Comparison of ENCODE assay signal across 34 cellular contexts in the genomic region with DNA sequence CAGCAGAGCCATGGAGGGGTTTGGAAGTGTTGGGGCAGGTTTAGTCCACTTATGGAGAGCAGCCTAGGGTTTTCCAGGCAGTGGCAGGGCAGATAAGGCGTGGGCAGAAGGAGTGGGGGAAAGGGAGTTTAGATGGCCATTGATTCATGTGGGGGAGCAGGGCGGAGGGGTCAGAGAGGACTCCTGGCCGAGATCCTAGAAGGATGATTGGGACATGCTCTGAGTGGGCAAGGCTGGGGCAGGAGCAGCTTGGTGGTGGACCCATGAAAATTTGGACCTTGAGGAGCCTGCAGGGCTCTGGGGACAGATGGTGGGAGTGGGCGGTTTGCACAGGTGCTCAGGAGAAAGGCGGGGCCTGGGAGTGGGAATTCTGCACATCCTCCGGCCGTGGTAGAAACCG. TPM values are rescaled to one million over a fixed set of nuclear protein-coding genes. Genes with fewer than 3 reads are reported as not detected.
A peak's percentile ranks its signal among the peaks of the same experiment; 100 is the strongest.
DNase-seq lines count a peak whose midpoint lies in the region; ATAC-seq and TF ChIP-seq lines count a peak whose summit lies in the region.
"Had no signal": no experiment of that assay in that cellular context is flagged by ENCODE, and none has a peak within 500 bp of the region (broad histone marks: within the 10 kb centered on the region; RNA-seq: fewer than 3 reads in every experiment).

No MANE protein-coding gene starts in this region.

- no peak overlapping the region for H3K27ac ChIP-seq in osteoblast (ENCODE audit: low read depth, low read length)
- H3K27ac ChIP-seq: C4-2B, colonic mucosa, parathyroid adenoma, right atrium auricular region, stomach, uterus had no signal

- H4K20me1 ChIP-seq in osteoblast (ENCODE audit: insufficient read depth, low read length), result no peaks in the 10 kb centered on the region

- POLR2A ChIA-PET in activated CD4-positive, alpha-beta memory T cell treated with anti-CD3 and anti-CD28 coated beads, Interleukin-2, amount 10 ng/mL, durations not matched to agents 7 days and 5 days (lab: Charles Lee), result no interaction called here
- POLR2A ChIA-PET in activated CD4-positive, alpha-beta memory T cell treated with anti-CD3 and anti-CD28 coated beads for 36 hours (lab: Charles Lee), result no interaction called here

- H3K27ac Mint-ChIP-seq in activated CD4-positive, alpha-beta memory T cell treated with anti-CD3 and anti-CD28 coated beads, Interleukin-2, amount 10 ng/mL, durations not matched to agents 7 days and 5 days, result peak overlapping the region; percentile 54
- H3K27ac Mint-ChIP-seq in activated CD4-positive, alpha-beta memory T cell treated with anti-CD3 and anti-CD28 coated beads for 36 hours, result no peak overlapping the region
- H3K27ac Mint-ChIP-seq in IgD-negative memory B cell, result peak overlapping the region in 2 of 3 donors; percentile 53 to 89
- no peak overlapping the region for H3K27ac Mint-ChIP-seq in endothelial cell (ENCODE audit: unreplicated experiment)
- no peak overlapping the region for H3K27ac Mint-ChIP-seq in HFFc6
- H3K27ac Mint-ChIP-seq: mesothelial cell of epicardium, WTC11 had no signal

- no peak overlapping the region for H2AFZ ChIP-seq in osteoblast (ENCODE audit: low read length)
- H2AFZ ChIP-seq: parathyroid adenoma had no signal

- no peak for DNase-seq in activated CD4-positive, alpha-beta memory T cell treated with anti-CD3 and anti-CD28 coated beads, Interleukin-2, amount 10 ng/mL, durations not matched to agents 7 days and 5 days
- no peak for DNase-seq in activated CD4-positive, alpha-beta memory T cell treated with anti-CD3 and anti-CD28 coated beads for 36 hours
- DNase-seq in endothelial cell (ENCODE audit: low spot score) (no peak), osteoblast (ENCODE audit: insufficient read length, low spot score, missing footprints) (peak; percentile 41), NCI-H2081 treated with DMSO at 0.1 percent for 48 hours (lab: John Stamatoyannopoulos, UW) (no peak), HFFc6 (no peak)
- DNase-seq: 8988T; activated CD4-positive, alpha-beta T cell treated with anti-CD3 and anti-CD28 coated beads, Interleukin-2, amount 50 U/mL, for 1 hour; activated naive CD4-positive, alpha-beta T cell treated with anti-CD3 and anti-CD28 coated beads, Interleukin-2, amount 50 U/mL, for 16 hours; colonic mucosa; DMS153; effector memory CD4-positive, alpha-beta T cell; erythroblast; H9; Karpas-422; kidney; naive thymus-derived CD8-positive, alpha-beta T cell; NCI-H2029 treated with DMSO at 0.1 percent for 48 hours; NCI-H2227 treated with DMSO at 0.1 percent for 48 hours; NCI-H526; SK-N-SH; small intestine; stomach; uterus had no signal

- H3K36me3 ChIP-seq in osteoblast (ENCODE audit: insufficient read depth, low read length), result no peaks in the 10 kb centered on the region
- H3K36me3 ChIP-seq: colonic mucosa, uterus had no signal

- no peak overlapping the region for H3K4me3 Mint-ChIP-seq in activated CD4-positive, alpha-beta memory T cell treated with anti-CD3 and anti-CD28 coated beads, Interleukin-2, amount 10 ng/mL, durations not matched to agents 7 days and 5 days
- no peak overlapping the region for H3K4me3 Mint-ChIP-seq in activated CD4-positive, alpha-beta memory T cell treated with anti-CD3 and anti-CD28 coated beads for 36 hours
- H3K4me3 Mint-ChIP-seq in IgD-negative memory B cell (no peak overlapping the region), endothelial cell (ENCODE audit: unreplicated experiment) (peak overlapping the region; percentile 76), HFFc6 (no peak overlapping the region)
- H3K4me3 Mint-ChIP-seq: mesothelial cell of epicardium; naive thymus-derived CD8-positive, alpha-beta T cell; WTC11 had no signal

- peaks cover 31% of the 10 kb centered on the region for H3K27me3 ChIP-seq in osteoblast (ENCODE audit: insufficient read depth, low read length)

- H3K79me2 ChIP-seq in osteoblast (ENCODE audit: insufficient read depth, low read length), result no peaks in the 10 kb centered on the region
- H3K79me2 ChIP-seq: parathyroid adenoma had no signal

- H3K27me3 Mint-ChIP-seq in activated CD4-positive, alpha-beta memory T cell treated with anti-CD3 and anti-CD28 coated beads, Interleukin-2, amount 10 ng/mL, durations not matched to agents 7 days and 5 days, result no peaks in the 10 kb centered on the region
- no peaks in the 10 kb centered on the region for H3K27me3 Mint-ChIP-seq in activated CD4-positive, alpha-beta memory T cell treated with anti-CD3 and anti-CD28 coated beads for 36 hours
- H3K27me3 Mint-ChIP-seq in IgD-negative memory B cell (no peaks in the 10 kb centered on the region), endothelial cell (ENCODE audit: unreplicated experiment) (peaks cover 19% of the 10 kb centered on the region), HFFc6 (ENCODE audit: insufficient read depth) (peaks cover 46% of the 10 kb centered on the region)
- H3K27me3 Mint-ChIP-seq: naive thymus-derived CD8-positive, alpha-beta T cell had no signal

- no peak for ATAC-seq in HG03280 (IDR thresholded peaks at IDR 0.05; ENCODE audit: unreplicated experiment)
- ATAC-seq: naive thymus-derived CD8-positive, alpha-beta T cell; Right ventricle myocardium inferior; WTC11 had no signal

- intact Hi-C loops in activated CD4-positive, alpha-beta memory T cell treated with anti-CD3 and anti-CD28 coated beads for 36 hours (cut with micrococcal nuclease), result no loop called here

- no peak overlapping the region for H3K4me2 ChIP-seq in osteoblast (ENCODE audit: insufficient read depth, low read length)
- H3K4me2 ChIP-seq: SK-N-SH had no signal

- H3K9me3 ChIP-seq in osteoblast (ENCODE audit: low read depth, low read length), result no peaks in the 10 kb centered on the region
- H3K9me3 ChIP-seq: colonic mucosa, right atrium auricular region, SK-N-SH, stomach, uterus had no signal

- no peak overlapping the region for H3K4me3 ChIP-seq in osteoblast (ENCODE audit: insufficient read depth, low read length)
- H3K4me3 ChIP-seq: colonic mucosa, right atrium auricular region, stomach, uterus had no signal

- H3K4me1 Mint-ChIP-seq in activated CD4-positive, alpha-beta memory T cell treated with anti-CD3 and anti-CD28 coated beads, Interleukin-2, amount 10 ng/mL, durations not matched to agents 7 days and 5 days, result no peaks in the 10 kb centered on the region
- no peaks in the 10 kb centered on the region for H3K4me1 Mint-ChIP-seq in activated CD4-positive, alpha-beta memory T cell treated with anti-CD3 and anti-CD28 coated beads for 36 hours (ENCODE audit: low read depth)
- H3K4me1 Mint-ChIP-seq in IgD-negative memory B cell, result peaks cover 0 to 7% (median 4%) of the 10 kb centered on the region in 3 donors
- peaks cover 14% of the 10 kb centered on the region for H3K4me1 Mint-ChIP-seq in endothelial cell (ENCODE audit: unreplicated experiment)
- H3K4me1 Mint-ChIP-seq in HFFc6 (ENCODE audit: low read depth), result no peaks in the 10 kb centered on the region
- H3K4me1 Mint-ChIP-seq: mesothelial cell of epicardium had no signal

- no peaks in the 10 kb centered on the region for H3K9me3 Mint-ChIP-seq in activated CD4-positive, alpha-beta memory T cell treated with anti-CD3 and anti-CD28 coated beads, Interleukin-2, amount 10 ng/mL, durations not matched to agents 7 days and 5 days
- no peaks in the 10 kb centered on the region for H3K9me3 Mint-ChIP-seq in activated CD4-positive, alpha-beta memory T cell treated with anti-CD3 and anti-CD28 coated beads for 36 hours
- H3K9me3 Mint-ChIP-seq in IgD-negative memory B cell (no peaks in the 10 kb centered on the region), endothelial cell (ENCODE audit: unreplicated experiment) (no peaks in the 10 kb centered on the region), HFFc6 (no peaks in the 10 kb centered on the region)
- H3K9me3 Mint-ChIP-seq: H9; mesothelial cell of epicardium; naive thymus-derived CD8-positive, alpha-beta T cell; WTC11 had no signal

- TF ChIP-seq CTCF in endothelial cell (IDR thresholded peaks at IDR 0.05; ENCODE audit: unreplicated experiment) (no peak), osteoblast (IDR thresholded peaks at IDR 0.05; ENCODE audit: extremely low read depth, low read depth, low read length) (no peak), HFFc6 (IDR thresholded peaks at IDR 0.05) (no peak)

- H3K36me3 Mint-ChIP-seq in activated CD4-positive, alpha-beta memory T cell treated with anti-CD3 and anti-CD28 coated beads, Interleukin-2, amount 10 ng/mL, durations not matched to agents 7 days and 5 days (ENCODE audit: low read depth), result peaks cover 44% of the 10 kb centered on the region
- peaks cover 17% of the 10 kb centered on the region for H3K36me3 Mint-ChIP-seq in activated CD4-positive, alpha-beta memory T cell treated with anti-CD3 and anti-CD28 coated beads for 36 hours
- H3K36me3 Mint-ChIP-seq in IgD-negative memory B cell (peaks cover 3% of the 10 kb centered on the region), endothelial cell (ENCODE audit: low read depth, unreplicated experiment) (peaks cover 41% of the 10 kb centered on the region), HFFc6 (ENCODE audit: low read depth) (no peaks in the 10 kb centered on the region)
- H3K36me3 Mint-ChIP-seq: mesothelial cell of epicardium, WTC11 had no signal

- H3K4me1 ChIP-seq in osteoblast (ENCODE audit: insufficient read depth, low read length), result no peaks in the 10 kb centered on the region
- H3K4me1 ChIP-seq: colonic mucosa, parathyroid adenoma had no signal

- CTCF ChIA-PET in activated CD4-positive, alpha-beta memory T cell treated with anti-CD3 and anti-CD28 coated beads, Interleukin-2, amount 10 ng/mL, durations not matched to agents 7 days and 5 days (lab: Charles Lee), result no interaction called here
- CTCF ChIA-PET in activated CD4-positive, alpha-beta memory T cell treated with anti-CD3 and anti-CD28 coated beads for 36 hours (lab: Charles Lee), result interaction anchor here (1.1 kb wide), 1 partner anchor 13 kb away, joined by 3 read pairs; no protein-coding TSS in a partner anchor

RNA-seq across cellular contexts. Expression of a gene that starts 18.1 kb away (rescaled TPM):
- 10 to 100 TPM; 20.6 to 23.3 TPM for total RNA-seq in activated CD4-positive, alpha-beta memory T cell treated with anti-CD3 and anti-CD28 coated beads, Interleukin-2, amount 10 ng/mL, durations not matched to agents 7 days and 5 days
- total RNA-seq in activated CD4-positive, alpha-beta memory T cell treated with anti-CD3 and anti-CD28 coated beads for 36 hours, result 10 to 100 TPM; 12.7 to 16.2 TPM
- polyA plus RNA-seq in IgD-negative memory B cell, result 22.4 TPM
- total RNA-seq in endothelial cell (ENCODE audit: unreplicated experiment) (29.1 TPM), osteoblast (3.8 and 4.7 TPM in 2 replicates)
- total RNA-seq in HFFc6 (2021; fragmentation: NEBNext Ultra II Directional; extraction: Animal tissue kit (Norgen Biotek cat#: 25700)), result 1 to 10 TPM; 6.6 to 8.3 (median 8.1) TPM

RNA-seq across cellular contexts. Expression of a gene that starts 25.3 kb away (rescaled TPM):
- total RNA-seq in activated CD4-positive, alpha-beta memory T cell treated with anti-CD3 and anti-CD28 coated beads, Interleukin-2, amount 10 ng/mL, durations not matched to agents 7 days and 5 days, result 10 to 100 TPM; 80.8 to 81.9 TPM
- total RNA-seq in activated CD4-positive, alpha-beta memory T cell treated with anti-CD3 and anti-CD28 coated beads for 36 hours, result 10 to 100 TPM; 34.5 to 35.3 TPM
- polyA plus RNA-seq in IgD-negative memory B cell, result 76.1 TPM
- total RNA-seq in endothelial cell (ENCODE audit: unreplicated experiment) (137 TPM), osteoblast (0.29 and 0.36 TPM in 2 replicates)
- not detected for total RNA-seq in HFFc6 (2021; fragmentation: NEBNext Ultra II Directional; extraction: Animal tissue kit (Norgen Biotek cat#: 25700))
- total RNA-seq: bronchial epithelial cell had no signal

RNA-seq across cellular contexts. Expression of a gene that starts 32.7 kb away (rescaled TPM):
- 100 to 1,000 TPM; 112 to 115 TPM for total RNA-seq in activated CD4-positive, alpha-beta memory T cell treated with anti-CD3 and anti-CD28 coated beads, Interleukin-2, amount 10 ng/mL, durations not matched to agents 7 days and 5 days
- total RNA-seq in activated CD4-positive, alpha-beta memory T cell treated with anti-CD3 and anti-CD28 coated beads for 36 hours, result 10 to 100 TPM; 99.4 to 99.6 TPM
- 65.3 TPM for polyA plus RNA-seq in IgD-negative memory B cell
- total RNA-seq in endothelial cell (ENCODE audit: unreplicated experiment) (188 TPM), osteoblast (54.8 and 56.1 TPM in 2 replicates)
- 10 to 100 TPM; 52.0 to 61.3 (median 56.2) TPM for total RNA-seq in HFFc6 (2021; fragmentation: NEBNext Ultra II Directional; extraction: Animal tissue kit (Norgen Biotek cat#: 25700))

RNA-seq across cellular contexts. Expression of a gene that starts 37.3 kb away (rescaled TPM):
- total RNA-seq in activated CD4-positive, alpha-beta memory T cell treated with anti-CD3 and anti-CD28 coated beads, Interleukin-2, amount 10 ng/mL, durations not matched to agents 7 days and 5 days, result 1 to 10 TPM; 5.0 to 5.2 TPM
- total RNA-seq in activated CD4-positive, alpha-beta memory T cell treated with anti-CD3 and anti-CD28 coated beads for 36 hours, result under 1 TPM; 0.61 to 0.69 TPM
- not detected for polyA plus RNA-seq in IgD-negative memory B cell
- 0.08 TPM for total RNA-seq in endothelial cell (ENCODE audit: unreplicated experiment)
- total RNA-seq in osteoblast, result under 0.01 TPM in 1 of 2 replicates, not detected in the other
- not detected for total RNA-seq in HFFc6 (2021; fragmentation: NEBNext Ultra II Directional; extraction: Animal tissue kit (Norgen Biotek cat#: 25700))
- total RNA-seq: bronchial epithelial cell, glomerular endothelial cell, H9, stomach, WTC11 had no signal

RNA-seq across cellular contexts. Expression of a gene that starts 37.7 kb away (rescaled TPM):
- total RNA-seq in activated CD4-positive, alpha-beta memory T cell treated with anti-CD3 and anti-CD28 coated beads, Interleukin-2, amount 10 ng/mL, durations not matched to agents 7 days and 5 days, result 10 to 100 TPM; 10.5 to 12.0 TPM
- 10 to 100 TPM; 20.9 to 22.7 TPM for total RNA-seq in activated CD4-positive, alpha-beta memory T cell treated with anti-CD3 and anti-CD28 coated beads for 36 hours
- polyA plus RNA-seq in IgD-negative memory B cell, result 14.8 TPM
- total RNA-seq in endothelial cell (ENCODE audit: unreplicated experiment) (15.3 TPM), osteoblast (12.7 and 16.3 TPM in 2 replicates)
- 10 to 100 TPM; 21.0 to 22.1 (median 21.5) TPM for total RNA-seq in HFFc6 (2021; fragmentation: NEBNext Ultra II Directional; extraction: Animal tissue kit (Norgen Biotek cat#: 25700))

Comparison
In these comparisons a context has a peak if more than half of its experiments do, and no peak if none do; other contexts are left out.
1. H3K27ac Mint-ChIP-seq: peak in activated CD4-positive, alpha-beta memory T cell treated with anti-CD3 and anti-CD28 coated beads, Interleukin-2, amount 10 ng/mL, durations not matched to agents 7 days and 5 days (single experiment) and IgD-negative memory B cell (2 of 3); none in activated CD4-positive, alpha-beta memory T cell treated with anti-CD3 and anti-CD28 coated beads for 36 hours (single experiment), endothelial cell (single experiment) and HFFc6 (single experiment).
2. RNA of a gene that starts 25.3 kb away (total RNA-seq): 137 TPM in endothelial cell (single experiment), 80.8 to 81.9 TPM in activated CD4-positive, alpha-beta memory T cell treated with anti-CD3 and anti-CD28 coated beads, Interleukin-2, amount 10 ng/mL, durations not matched to agents 7 days and 5 days and 34.5 to 35.3 TPM in activated CD4-positive, alpha-beta memory T cell treated with anti-CD3 and anti-CD28 coated beads for 36 hours; 0.29 to 0.36 TPM in osteoblast and not detected in HFFc6; every median in the first group is over 10 times any median in the second.